In the genomic region with DNA sequence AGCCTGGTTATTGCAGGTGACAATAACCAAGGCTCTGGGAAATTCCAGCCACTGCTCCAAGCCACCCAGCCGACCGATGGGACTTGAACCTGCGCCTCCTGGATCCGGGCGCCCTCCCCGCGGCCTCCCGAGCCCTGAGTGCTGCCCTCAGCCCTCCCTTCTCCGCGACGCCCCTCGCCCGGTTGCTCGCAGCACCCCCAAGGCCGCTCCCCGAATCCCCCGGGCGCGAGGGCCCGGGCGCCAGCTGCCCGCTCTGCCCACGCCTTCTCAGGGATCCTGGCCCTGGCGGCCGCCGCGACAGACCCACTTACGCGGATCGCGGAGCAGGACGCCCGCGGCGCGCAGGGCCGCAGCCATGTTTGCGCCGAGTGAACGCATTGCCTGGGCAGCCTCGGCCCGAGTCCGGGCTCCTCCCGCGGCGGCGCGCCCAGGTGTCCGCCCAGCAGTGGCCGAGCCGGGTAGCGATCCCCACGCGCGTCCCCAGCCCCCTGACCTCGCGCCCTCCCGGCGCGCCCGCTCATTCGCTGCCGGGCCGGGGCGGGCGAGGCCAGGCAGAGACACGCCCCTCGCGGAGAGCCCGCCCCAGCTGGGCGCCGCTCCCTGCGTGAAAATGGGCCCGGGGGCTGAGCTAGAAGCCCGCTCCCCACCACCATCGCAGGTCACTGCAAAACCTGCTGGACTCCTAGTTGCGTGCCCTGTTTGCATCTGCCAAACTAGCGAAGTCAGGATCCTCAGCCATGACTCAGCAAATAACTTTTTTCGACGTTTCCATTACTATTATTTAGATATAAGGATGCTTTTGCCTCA, we compare ENCODE assay signal across 8 cellular contexts. TPM values are rescaled to one million over a fixed set of nuclear protein-coding genes. Genes with fewer than 3 reads are reported as not detected.
DNase-seq lines count a peak whose midpoint lies in the region; ATAC-seq and TF ChIP-seq lines count a peak whose summit lies in the region.

A gene with protein sequence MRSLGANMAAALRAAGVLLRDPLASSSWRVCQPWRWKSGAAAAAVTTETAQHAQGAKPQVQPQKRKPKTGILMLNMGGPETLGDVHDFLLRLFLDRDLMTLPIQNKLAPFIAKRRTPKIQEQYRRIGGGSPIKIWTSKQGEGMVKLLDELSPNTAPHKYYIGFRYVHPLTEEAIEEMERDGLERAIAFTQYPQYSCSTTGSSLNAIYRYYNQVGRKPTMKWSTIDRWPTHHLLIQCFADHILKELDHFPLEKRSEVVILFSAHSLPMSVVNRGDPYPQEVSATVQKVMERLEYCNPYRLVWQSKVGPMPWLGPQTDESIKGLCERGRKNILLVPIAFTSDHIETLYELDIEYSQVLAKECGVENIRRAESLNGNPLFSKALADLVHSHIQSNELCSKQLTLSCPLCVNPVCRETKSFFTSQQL (minus strand): TSS at position 460 of the 807 bp plus-strand sequence. CDS start 82 bp downstream, at position 378.

- peak within 1 kb of the TSS; percentile 72 to 99 (median 94) for H3K4me3 ChIP-seq in dorsolateral prefrontal cortex
- peak within 1 kb of the TSS; percentile 78 for H3K4me3 ChIP-seq in lower leg skin (ENCODE audit: low read depth, poor library complexity, severe bottlenecking)

- DNase-seq in ACHN (peak; percentile 57), NCI-H510A treated with DMSO at 0.1 percent for 48 hours (lab: John Stamatoyannopoulos, UW) (peak; percentile 58), dorsolateral prefrontal cortex (peak; percentile 70 to 93 (median 79)), lower leg skin (ENCODE audit: low spot score in 2 of 2) (peak; percentile 57 to 95)
- peak; percentile 62 to 68 for DNase-seq in activated CD4-positive, alpha-beta T cell treated with anti-CD3 and anti-CD28 coated beads, Interleukin-2, amount 50 U/mL, for 48 hours
- peak; percentile 45 to 61 for DNase-seq in stimulated activated CD4-positive, alpha-beta T cell treated with anti-CD3 and anti-CD28 coated beads, Interleukin-4, amount 100 ng/mL, for 48 hours (ENCODE audit: low read depth in 2 of 2)

- ATAC-seq in GM18858 (IDR thresholded peaks at IDR 0.05; ENCODE audit: unreplicated experiment) (peak; percentile 83), HG03066 (IDR thresholded peaks at IDR 0.05; ENCODE audit: low read depth, unreplicated experiment) (peak; percentile 93)

- intact Hi-C loops in dorsolateral prefrontal cortex (cut with DNase I), result loop anchor here (1.0 to 2.0 kb wide), 2 partner anchors 25 to 34 kb away; a partner anchor contains a TSS
- intact Hi-C loops in lower leg skin (cut with DNase I; ENCODE audit: low total_unique reads), result no loop called here

- peak in 25 of 56 donors; percentile 2 to 48 (median 25) for TF ChIP-seq CTCF in dorsolateral prefrontal cortex (IDR thresholded peaks at IDR 0.05 in 54 of 56, conservative IDR thresholded peaks at IDR 0.05 in 2 of 56; ENCODE audit: low read depth in 1 of 56, partially characterized antibody in 56 of 56)
- no peak for TF ChIP-seq CTCF in lower leg skin (IDR thresholded peaks at IDR 0.05)

- no peaks in the 10 kb centered on the region for H3K27me3 ChIP-seq in dorsolateral prefrontal cortex

- TF ChIP-seq POLR2A in lower leg skin (IDR thresholded peaks at IDR 0.05), result peak in 1 of 2 donors; percentile 15

- in situ Hi-C loops in ACHN (cut with HindIII; ENCODE audit: low pct_ligation_motif_present, low pct_unique_long_range_greater_than_20kb, low sequenced_read_pairs), result no loop called here

- H3K27ac ChIP-seq in dorsolateral prefrontal cortex, result peak within 1 kb of the TSS; percentile 20 to 97 (median 93)

- 0 to 1% methylated on average over 37 of the region's 80 CpGs for WGBS in lower leg skin, 2 donors

RNA-seq across cellular contexts. Expression of the gene that starts here (rescaled TPM):
- total RNA-seq in dorsolateral prefrontal cortex, result 10 to 100 TPM; 19.5 to 49.7 (median 35.0) TPM
- 10 to 100 TPM; 22.8 to 75.4 (median 43.6) TPM for total RNA-seq in lower leg skin

Comparison
In these comparisons a context has a peak if more than half of its experiments do, and no peak if none do; other contexts are left out.
1. Peak in every context shown above with its lines: DNase-seq, ATAC-seq, H3K4me3 ChIP-seq and H3K27ac ChIP-seq.